ENCODE assay signal across 14 cellular contexts in the genomic region with DNA sequence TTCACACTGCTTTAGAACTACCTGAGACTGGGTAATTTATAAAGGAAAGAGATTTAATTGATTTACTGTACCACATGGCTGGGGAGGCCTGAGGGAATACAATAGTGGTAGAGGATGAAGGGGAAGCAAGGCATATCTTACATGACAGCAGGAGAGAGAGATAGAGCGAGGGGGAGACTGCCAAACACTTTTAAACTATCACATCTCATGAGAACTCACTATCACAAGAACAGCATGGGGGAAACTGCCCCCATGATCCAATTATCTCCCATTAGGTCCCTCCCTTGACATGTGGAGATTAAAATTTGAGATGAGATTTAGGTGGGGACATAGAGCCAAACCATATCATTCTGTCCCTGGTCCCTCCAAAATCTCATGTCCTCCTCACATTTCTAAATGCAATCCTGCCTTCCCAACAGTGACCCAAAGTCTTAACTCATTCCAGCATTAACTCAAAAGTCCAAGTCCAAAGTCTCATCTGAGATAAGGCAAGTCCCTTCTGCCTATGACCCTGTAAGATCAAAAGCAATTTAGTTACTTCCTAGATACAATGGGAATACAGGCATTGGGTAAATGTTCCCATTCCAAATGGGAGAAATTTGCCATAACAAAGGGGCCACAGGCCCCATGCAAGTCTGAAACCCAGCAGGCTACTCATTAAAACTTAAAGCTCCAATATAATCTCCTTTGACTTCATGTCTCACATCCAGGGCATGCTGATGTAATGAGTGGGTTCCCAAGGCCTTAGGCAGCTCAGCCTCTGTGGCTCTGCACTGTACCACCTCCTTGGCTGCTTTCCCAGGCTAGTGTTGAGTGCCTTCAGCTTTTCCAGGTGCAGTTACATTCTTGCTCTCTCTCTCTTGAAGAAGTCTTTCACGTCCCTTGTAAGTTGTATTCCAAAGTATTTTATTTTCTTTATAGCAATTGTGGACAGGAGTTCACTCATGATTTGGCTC.
A peak's percentile ranks its signal among the peaks of the same experiment; 100 is the strongest.
DNase-seq lines count a peak whose midpoint lies in the region; ATAC-seq and TF ChIP-seq lines count a peak whose summit lies in the region.
"Had no signal": no experiment of that assay in that cellular context is flagged by ENCODE, and none has a peak within 500 bp of the region (broad histone marks: within the 10 kb centered on the region; RNA-seq: fewer than 3 reads in every experiment).

No MANE protein-coding gene starts in this region.

- POLR2A ChIA-PET in SK-N-SH (lab: Yijun Ruan, JAX), result no interaction called here

- DNase-seq in A172 (ENCODE audit: low spot score), result peak; percentile 50
- DNase-seq in GM23248, result peak; percentile 57
- DNase-seq in SK-N-SH, result no peak
- DNase-seq in glomerular visceral epithelial cell (ENCODE audit: extremely low spot score), result peak; percentile 35
- no peak for DNase-seq in activated effector memory CD4-positive, alpha-beta T cell treated with Interleukin-2 at 50 U/mL for 16 hours
- no peak for DNase-seq in left lobe of liver (ENCODE audit: low spot score)
- DNase-seq in NOMO-1 treated with dmso at 0.1 percent for 144 hours (lab: John Stamatoyannopoulos, UW; ENCODE audit: unreplicated experiment), result no peak
- DNase-seq: activated CD8-positive, alpha-beta memory T cell treated with anti-CD3 and anti-CD28 coated beads for 24 hours; activated naive CD8-positive, alpha-beta T cell treated with anti-CD3 and anti-CD28 coated beads for 36 hours; CD4-positive, CD25-positive, alpha-beta regulatory T cell; effector CD8-positive, alpha-beta T cell had no signal

- no peak for TF ChIP-seq CTCF in SK-N-SH (IDR thresholded peaks at IDR 0.05)

- H2AFZ ChIP-seq in GM23248, result no peak overlapping the region
- H2AFZ ChIP-seq in SK-N-SH (ENCODE audit: low read depth), result no peak overlapping the region

- H3K27me3 ChIP-seq in GM23248 (replicated peaks; ENCODE audit: insufficient read depth) (no peaks in the 10 kb centered on the region), SK-N-SH (ENCODE audit: insufficient read depth) (no peaks in the 10 kb centered on the region)
- H3K27me3 ChIP-seq: upper lobe of left lung had no signal

- no peaks in the 10 kb centered on the region for H3K4me1 ChIP-seq in GM23248 (ENCODE audit: insufficient read depth)
- H3K4me1 ChIP-seq in SK-N-SH (ENCODE audit: control insufficient read depth in 1 of 2, insufficient read depth in 2 of 2, low read depth in 1 of 2, low read length in 1 of 2), result peaks cover 0 to 4% of the 10 kb centered on the region in 2 experiments; a peak in 2 of 4 replicates
- H3K4me1 ChIP-seq: upper lobe of left lung had no signal

- H4K20me1 ChIP-seq in GM23248 (ENCODE audit: insufficient read depth) (no peaks in the 10 kb centered on the region), SK-N-SH (ENCODE audit: insufficient read depth) (no peaks in the 10 kb centered on the region)

- 61 to 68% methylated on average over 2 of the region's 2 CpGs for whole genome bisulfite sequencing in GM23248 (ENCODE audit: low coverage in 1 of 2, low lambda C conversion rate in 2 of 2, missing lambda C conversion rate in 2 of 2), 2 experiments
- WGBS in SK-N-SH (ENCODE audit: low lambda C conversion rate), result 76% methylated on average over 2 of the region's 2 CpGs

- ATAC-seq in left lobe of liver, result no peak
- no peak for ATAC-seq in HG02938 (IDR thresholded peaks at IDR 0.05; ENCODE audit: unreplicated experiment)

- no peak overlapping the region for H3K4me3 ChIP-seq in GM23248
- no peak overlapping the region for H3K4me3 ChIP-seq in SK-N-SH (ENCODE audit: low read depth in 2 of 2, low read length in 1 of 2)
- H3K4me3 ChIP-seq: skin epidermis, upper lobe of left lung had no signal

- no peak for TF ChIP-seq EP300 in SK-N-SH (IDR thresholded peaks at IDR 0.05; ENCODE audit: borderline replicate concordance in 1 of 2, low read depth in 1 of 2, low read length in 1 of 2)

- no peaks in the 10 kb centered on the region for H3K79me2 ChIP-seq in GM23248 (ENCODE audit: insufficient read depth)
- H3K79me2 ChIP-seq in SK-N-SH (ENCODE audit: insufficient read depth), result no peaks in the 10 kb centered on the region

- CTCF ChIA-PET in SK-N-SH (lab: Yijun Ruan, JAX), result interaction anchor here (0.7 to 1.1 kb wide), 3 partner anchors 10 to 74 kb away, joined by 3 read pairs; no protein-coding TSS in a partner anchor

- H3K9me2 ChIP-seq in GM23248 (ENCODE audit: insufficient read depth), result no peaks in the 10 kb centered on the region
- no peaks in the 10 kb centered on the region for H3K9me2 ChIP-seq in SK-N-SH

- H3K4me2 ChIP-seq in GM23248 (ENCODE audit: unreplicated experiment), result no peak overlapping the region
- H3K4me2 ChIP-seq in SK-N-SH, result no peak overlapping the region

- H3K36me3 ChIP-seq in GM23248 (ENCODE audit: low read depth) (no peaks in the 10 kb centered on the region), SK-N-SH (replicated peaks in 1 of 2; ENCODE audit: control insufficient read depth in 1 of 2, insufficient read depth in 2 of 2, low read length in 1 of 2) (no peaks in the 10 kb centered on the region)
- H3K36me3 ChIP-seq: upper lobe of left lung had no signal

- in situ Hi-C loops in GM23248 (cut with MboI), result no loop called here

- no peak for TF ChIP-seq RAD21 in SK-N-SH (IDR thresholded peaks at IDR 0.05; ENCODE audit: low read length)

- H3K27ac ChIP-seq in GM23248 (no peak overlapping the region), SK-N-SH (ENCODE audit: low read depth in 2 of 2, low read length in 1 of 2) (no peak overlapping the region)
- H3K27ac ChIP-seq: skin epidermis, upper lobe of left lung had no signal

- H3K9me3 ChIP-seq in GM23248 (ENCODE audit: low read depth), result peaks cover 4% of the 10 kb centered on the region
- no peaks in the 10 kb centered on the region for H3K9me3 ChIP-seq in SK-N-SH
- H3K9me3 ChIP-seq: upper lobe of left lung had no signal

- H3F3A ChIP-seq in GM23248 (ENCODE audit: insufficient read depth) (no peaks in the 10 kb centered on the region), SK-N-SH (replicated peaks; ENCODE audit: insufficient read depth) (no peaks in the 10 kb centered on the region)

- H3K9ac ChIP-seq in GM23248, result no peak overlapping the region
- no peak overlapping the region for H3K9ac ChIP-seq in SK-N-SH

TF ChIP-seq in SK-N-SH, 30 proteins besides CTCF, POLR2A, EP300 and RAD21:
- TF ChIP-seq, protein P1, sequence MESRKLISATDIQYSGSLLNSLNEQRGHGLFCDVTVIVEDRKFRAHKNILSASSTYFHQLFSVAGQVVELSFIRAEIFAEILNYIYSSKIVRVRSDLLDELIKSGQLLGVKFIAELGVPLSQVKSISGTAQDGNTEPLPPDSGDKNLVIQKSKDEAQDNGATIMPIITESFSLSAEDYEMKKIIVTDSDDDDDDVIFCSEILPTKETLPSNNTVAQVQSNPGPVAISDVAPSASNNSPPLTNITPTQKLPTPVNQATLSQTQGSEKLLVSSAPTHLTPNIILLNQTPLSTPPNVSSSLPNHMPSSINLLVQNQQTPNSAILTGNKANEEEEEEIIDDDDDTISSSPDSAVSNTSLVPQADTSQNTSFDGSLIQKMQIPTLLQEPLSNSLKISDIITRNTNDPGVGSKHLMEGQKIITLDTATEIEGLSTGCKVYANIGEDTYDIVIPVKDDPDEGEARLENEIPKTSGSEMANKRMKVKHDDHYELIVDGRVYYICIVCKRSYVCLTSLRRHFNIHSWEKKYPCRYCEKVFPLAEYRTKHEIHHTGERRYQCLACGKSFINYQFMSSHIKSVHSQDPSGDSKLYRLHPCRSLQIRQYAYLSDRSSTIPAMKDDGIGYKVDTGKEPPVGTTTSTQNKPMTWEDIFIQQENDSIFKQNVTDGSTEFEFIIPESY (IDR thresholded peaks at IDR 0.05; ENCODE audit: borderline replicate concordance, low read depth), result no peak
- TF ChIP-seq TCF12 (IDR thresholded peaks at IDR 0.05) (peak; percentile 42; the same call in 1 of the 2 replicates), NFIC (IDR thresholded peaks at IDR 0.05; ENCODE audit: borderline replicate concordance) (peak; percentile 42; the same call in 1 of the 2 replicates)
TF ChIP-seq in SK-N-SH: peak in this region for 2.

Comparison
In these comparisons a context has a peak if more than half of its experiments do, and no peak if none do; other contexts are left out.
1. DNase-seq: peak in A172 (single experiment), GM23248 (single experiment) and glomerular visceral epithelial cell (single experiment); none in SK-N-SH (single experiment), activated effector memory CD4-positive, alpha-beta T cell treated with Interleukin-2 at 50 U/mL for 16 hours (single experiment), left lobe of liver (single experiment) and NOMO-1 treated with dmso at 0.1 percent for 144 hours (single experiment).